Comparison of ENCODE assay signal across 8 cellular contexts in genomic region chr2:96816836-96817702, GRCh38. TPM values are rescaled to one million over a fixed set of nuclear protein-coding genes. Genes with fewer than 3 reads are reported as not detected.
A peak's percentile ranks its signal among the peaks of the same experiment; 100 is the strongest.
DNase-seq lines count a peak whose midpoint lies in the region; ATAC-seq, FAIRE-seq and TF ChIP-seq lines count a peak whose summit lies in the region.

No MANE protein-coding gene starts in this region.

- no peaks in the 10 kb centered on the region for H3K27me3 ChIP-seq in iPS DF 6.9 (ENCODE audit: control insufficient read depth, insufficient read depth, low read length)

- peak overlapping the region; percentile 89 for H3K4me3 ChIP-seq in iPS DF 6.9 (ENCODE audit: low read length)

- H3K4me1 ChIP-seq in iPS DF 6.9 (ENCODE audit: control insufficient read depth, insufficient read depth, low read length) = 0 out of 2 replicates have a peak, but pooled peaks cover 1% of the 10 kb centered on the region

- no peaks in the 10 kb centered on the region for H3K27me3 Mint-ChIP-seq in activated CD8-positive, alpha-beta T cell treated with anti-CD3 and anti-CD28 coated beads for 36 hours

- TF ChIP-seq POLR2A in GM12892 (IDR thresholded peaks at IDR 0.05; ENCODE audit: low read depth, low read length) = no peak

- no peak overlapping the region for H3K27ac ChIP-seq in iPS DF 6.9 (ENCODE audit: low read length)

- POLR2A ChIA-PET in activated CD8-positive, alpha-beta T cell treated with anti-CD3 and anti-CD28 coated beads for 36 hours (lab: Charles Lee) = interaction anchor here (0.9 to 1.6 kb wide), 7 partner anchors 19 to 178 kb away, joined by 3 to 5 read pairs (median 4); partner anchors contain the start of gene ANKRD39

- ATAC-seq in HG02642 (IDR thresholded peaks at IDR 0.05; ENCODE audit: poor library complexity, unreplicated experiment) = peak; percentile 2
- no peak for ATAC-seq in activated CD8-positive, alpha-beta T cell treated with anti-CD3 and anti-CD28 coated beads for 36 hours
- ATAC-seq in stimulated activated effector memory CD8-positive, alpha-beta T cell treated with anti-CD3 and anti-CD28 coated beads, Interleukin-12 subunit alpha, Interleukin-12 subunit beta, amount 100 ng/mL, for 72 hours = no peak
- no peak for ATAC-seq in GM21515 (IDR thresholded peaks at IDR 0.05; ENCODE audit: unreplicated experiment)

- no peaks in the 10 kb centered on the region; the same call in 1 of the 2 replicates for H3K36me3 ChIP-seq in iPS DF 6.9 (ENCODE audit: control insufficient read depth, insufficient read depth, low read length)

- H3K4me1 Mint-ChIP-seq in activated CD8-positive, alpha-beta T cell treated with anti-CD3 and anti-CD28 coated beads for 36 hours (ENCODE audit: low read depth) = peaks cover 52% of the 10 kb centered on the region
- H3K4me1 Mint-ChIP-seq in stimulated activated effector memory CD8-positive, alpha-beta T cell treated with anti-CD3 and anti-CD28 coated beads, Interleukin-12 subunit alpha, Interleukin-12 subunit beta, amount 100 ng/mL, for 72 hours = peaks cover 62% of the 10 kb centered on the region

- no peak for TF ChIP-seq CTCF in activated CD8-positive, alpha-beta T cell treated with anti-CD3 and anti-CD28 coated beads for 36 hours (IDR thresholded peaks at IDR 0.05)

- DNase-seq in Daoy (ENCODE audit: low read depth) (peak; percentile 28), iPS DF 6.9 (ENCODE audit: low read depth, low spot score) (no peak), GM12892 (ENCODE audit: insufficient read length) (no peak)
- DNase-seq in activated CD8-positive, alpha-beta T cell treated with anti-CD3 and anti-CD28 coated beads for 36 hours = no peak
- no peak for DNase-seq in stimulated activated effector memory CD8-positive, alpha-beta T cell treated with anti-CD3 and anti-CD28 coated beads, Interleukin-12 subunit alpha, Interleukin-12 subunit beta, amount 100 ng/mL, for 72 hours (ENCODE audit: low spot score in 2 of 2)
- DNase-seq in activated naive CD4-positive, alpha-beta T cell (lab: John Stamatoyannopoulos, UW) = no peak

- intact Hi-C loops in activated CD8-positive, alpha-beta T cell treated with anti-CD3 and anti-CD28 coated beads for 36 hours (cut with micrococcal nuclease) = no loop called here

- no peak for FAIRE-seq in GM12892 (lab: Jason Lieb, UNC)

- no peaks in the 10 kb centered on the region for H3K9me3 ChIP-seq in iPS DF 6.9 (ENCODE audit: control insufficient read depth, insufficient read depth, low read length)

- H3K27ac Mint-ChIP-seq in activated CD8-positive, alpha-beta T cell treated with anti-CD3 and anti-CD28 coated beads for 36 hours = peak overlapping the region; percentile 38
- no peak overlapping the region for H3K27ac Mint-ChIP-seq in stimulated activated effector memory CD8-positive, alpha-beta T cell treated with anti-CD3 and anti-CD28 coated beads, Interleukin-12 subunit alpha, Interleukin-12 subunit beta, amount 100 ng/mL, for 72 hours

- H3K36me3 Mint-ChIP-seq in activated CD8-positive, alpha-beta T cell treated with anti-CD3 and anti-CD28 coated beads for 36 hours (ENCODE audit: low read depth) = peaks cover 10% of the 10 kb centered on the region
- peaks cover 31% of the 10 kb centered on the region for H3K36me3 Mint-ChIP-seq in stimulated activated effector memory CD8-positive, alpha-beta T cell treated with anti-CD3 and anti-CD28 coated beads, Interleukin-12 subunit alpha, Interleukin-12 subunit beta, amount 100 ng/mL, for 72 hours

- CTCF ChIA-PET in activated CD8-positive, alpha-beta T cell treated with anti-CD3 and anti-CD28 coated beads for 36 hours (lab: Charles Lee) = interaction anchor here (0.9 to 7.0 kb wide), 12 partner anchors 16 to 179 kb away, joined by 3 to 40 read pairs (median 4); partner anchors contain the start of genes ANKRD39, CNNM4 and KANSL3

- H3K4me3 Mint-ChIP-seq in activated CD8-positive, alpha-beta T cell treated with anti-CD3 and anti-CD28 coated beads for 36 hours = peak overlapping the region; percentile 80
- peak overlapping the region; percentile 74 for H3K4me3 Mint-ChIP-seq in stimulated activated effector memory CD8-positive, alpha-beta T cell treated with anti-CD3 and anti-CD28 coated beads, Interleukin-12 subunit alpha, Interleukin-12 subunit beta, amount 100 ng/mL, for 72 hours

- WGBS in iPS DF 6.9 (ENCODE audit: insufficient coverage, insufficient read length) = no CpG with 5 or more reads among the region's 89 CpGs

- H3K9me3 Mint-ChIP-seq in activated CD8-positive, alpha-beta T cell treated with anti-CD3 and anti-CD28 coated beads for 36 hours = no peaks in the 10 kb centered on the region
- no peaks in the 10 kb centered on the region for H3K9me3 Mint-ChIP-seq in stimulated activated effector memory CD8-positive, alpha-beta T cell treated with anti-CD3 and anti-CD28 coated beads, Interleukin-12 subunit alpha, Interleukin-12 subunit beta, amount 100 ng/mL, for 72 hours

RNA-seq across cellular contexts. Expression of gene CNNM3, which starts 1.0 kb away (rescaled TPM):
- total RNA-seq in Daoy (2014; rRNA removed; shearing (Covaris generic)) = 5.1 and 5.5 TPM in 2 replicates
- total RNA-seq in activated CD8-positive, alpha-beta T cell treated with anti-CD3 and anti-CD28 coated beads for 36 hours = 10 to 100 TPM; 15.8 to 19.3 TPM
- 5.3 TPM for polyA plus RNA-seq in GM12892 (2012; ENCODE audit: missing spikeins)

RNA-seq across cellular contexts. Expression of gene ANKRD23, which starts 26.8 kb away (rescaled TPM):
- total RNA-seq in Daoy (2014; rRNA removed; shearing (Covaris generic)) = 2.1 and 6.0 TPM in 2 replicates
- 1 to 10 TPM; 5.3 to 5.7 TPM for total RNA-seq in activated CD8-positive, alpha-beta T cell treated with anti-CD3 and anti-CD28 coated beads for 36 hours
- polyA plus RNA-seq in GM12892 (2012; ENCODE audit: missing spikeins) = 2.5 TPM

RNA-seq across cellular contexts. Expression of gene ANKRD39, which starts 40.7 kb away (rescaled TPM):
- total RNA-seq in Daoy (2014; rRNA removed; shearing (Covaris generic)) = 11.7 and 24.4 TPM in 2 replicates
- 10 to 100 TPM; 22.6 TPM for total RNA-seq in activated CD8-positive, alpha-beta T cell treated with anti-CD3 and anti-CD28 coated beads for 36 hours
- 14.0 TPM for polyA plus RNA-seq in GM12892 (2012; ENCODE audit: missing spikeins)

RNA-seq across cellular contexts. Expression of gene SEMA4C, which starts 52.8 kb away (rescaled TPM):
- total RNA-seq in Daoy (2014; rRNA removed; shearing (Covaris generic)) = 17.3 and 23.5 TPM in 2 replicates
- 10 to 100 TPM; 10.4 to 12.4 TPM for total RNA-seq in activated CD8-positive, alpha-beta T cell treated with anti-CD3 and anti-CD28 coated beads for 36 hours
- 9.5 TPM for polyA plus RNA-seq in GM12892 (2012; ENCODE audit: missing spikeins)

RNA-seq across cellular contexts. Expression of gene CNNM4, which starts 56.4 kb away (rescaled TPM):
- total RNA-seq in Daoy (2014; rRNA removed; shearing (Covaris generic)) = 2.6 and 5.1 TPM in 2 replicates
- total RNA-seq in activated CD8-positive, alpha-beta T cell treated with anti-CD3 and anti-CD28 coated beads for 36 hours = 1 to 10 TPM; 5.1 to 5.8 TPM
- polyA plus RNA-seq in GM12892 (2012; ENCODE audit: missing spikeins) = 5.5 TPM
